Comparison of ENCODE assay signal across 17 cellular contexts in genomic region chr1:109216662-109217061, GRCh38. TPM values are rescaled to one million over a fixed set of nuclear protein-coding genes. Genes with fewer than 3 reads are reported as not detected.
DNase-seq lines count a peak whose midpoint lies in the region; ATAC-seq, FAIRE-seq and TF ChIP-seq lines count a peak whose summit lies in the region.
"Had no signal": no experiment of that assay in that cellular context is flagged by ENCODE, and none has a peak within 500 bp of the region (broad histone marks: within the 10 kb centered on the region; RNA-seq: fewer than 3 reads in every experiment).

No MANE protein-coding gene starts in this region.

- no peaks in the 10 kb centered on the region for H3K27me3 Mint-ChIP-seq in activated naive CD4-positive, alpha-beta T cell treated with anti-CD3 and anti-CD28 coated beads for 36 hours (ENCODE audit: low read depth)
- no peaks in the 10 kb centered on the region for H3K27me3 Mint-ChIP-seq in activated B cell treated with CpG ODN at 0.5 μM for 24 hours
- no peaks in the 10 kb centered on the region for H3K27me3 Mint-ChIP-seq in stimulated activated naive CD8-positive, alpha-beta T cell treated with anti-CD3 and anti-CD28 coated beads, Interleukin-15, amount 100 ng/mL, for 72 hours

- POLR2A ChIA-PET in activated B cell treated with CpG ODN at 0.5 μM for 24 hours (lab: Charles Lee): interaction anchor here (0.6 to 0.7 kb wide), 3 partner anchors 17 to 386 kb away, joined by 3 to 9 read pairs (median 3); no protein-coding TSS in a partner anchor

- CTCF ChIA-PET in activated naive CD4-positive, alpha-beta T cell treated with anti-CD3 and anti-CD28 coated beads for 36 hours (lab: Charles Lee): no interaction called here
- CTCF ChIA-PET in activated B cell treated with CpG ODN at 0.5 μM for 24 hours (lab: Charles Lee): no interaction called here

- no peak for TF ChIP-seq CTCF in activated B cell treated with CpG ODN at 0.5 μM for 24 hours (IDR thresholded peaks at IDR 0.05)
- no peak for TF ChIP-seq CTCF in fibroblast of villous mesenchyme (IDR thresholded peaks at IDR 0.05; ENCODE audit: insufficient read depth, low read depth, low read length)

- H3K36me3 Mint-ChIP-seq in activated naive CD4-positive, alpha-beta T cell treated with anti-CD3 and anti-CD28 coated beads for 36 hours (ENCODE audit: low read depth): peaks cover 59% of the 10 kb centered on the region
- H3K36me3 Mint-ChIP-seq in activated B cell treated with CpG ODN at 0.5 μM for 24 hours (ENCODE audit: low read depth): peaks cover 48% of the 10 kb centered on the region

- FAIRE-seq in GM12891 (lab: Jason Lieb, UNC): no peak
- FAIRE-seq: H54, RCC 7860, TTC549 had no signal

- peaks cover 2% of the 10 kb centered on the region for H3K9me3 Mint-ChIP-seq in activated naive CD4-positive, alpha-beta T cell treated with anti-CD3 and anti-CD28 coated beads for 36 hours
- no peaks in the 10 kb centered on the region for H3K9me3 Mint-ChIP-seq in activated B cell treated with CpG ODN at 0.5 μM for 24 hours
- peaks cover 0 to 4% of the 10 kb centered on the region in 2 donors for H3K9me3 Mint-ChIP-seq in stimulated activated naive CD8-positive, alpha-beta T cell treated with anti-CD3 and anti-CD28 coated beads, Interleukin-15, amount 100 ng/mL, for 72 hours

- peaks cover 37% of the 10 kb centered on the region for H3K4me1 Mint-ChIP-seq in activated naive CD4-positive, alpha-beta T cell treated with anti-CD3 and anti-CD28 coated beads for 36 hours (ENCODE audit: low read depth)
- H3K4me1 Mint-ChIP-seq in activated B cell treated with CpG ODN at 0.5 μM for 24 hours: peaks cover 46% of the 10 kb centered on the region
- H3K4me1 Mint-ChIP-seq in stimulated activated naive CD8-positive, alpha-beta T cell treated with anti-CD3 and anti-CD28 coated beads, Interleukin-15, amount 100 ng/mL, for 72 hours: peaks cover 49% of the 10 kb centered on the region

- intact Hi-C loops in activated naive CD4-positive, alpha-beta T cell treated with anti-CD3 and anti-CD28 coated beads for 36 hours (cut with micrococcal nuclease): no loop called here
- intact Hi-C loops in activated B cell treated with CpG ODN at 0.5 μM for 24 hours (cut with micrococcal nuclease): no loop called here

- no peak for ATAC-seq in activated B cell treated with CpG ODN at 0.5 μM for 24 hours (ENCODE audit: low read depth)
- ATAC-seq in stimulated activated naive CD8-positive, alpha-beta T cell treated with anti-CD3 and anti-CD28 coated beads, Interleukin-15, amount 100 ng/mL, for 72 hours: no peak
- ATAC-seq in GM21390 (IDR thresholded peaks at IDR 0.05; ENCODE audit: unreplicated experiment): no peak
- ATAC-seq: heart left ventricle had no signal

- H3K4me3 Mint-ChIP-seq in activated naive CD4-positive, alpha-beta T cell treated with anti-CD3 and anti-CD28 coated beads for 36 hours: peak overlapping the region; percentile 100
- H3K4me3 Mint-ChIP-seq in activated B cell treated with CpG ODN at 0.5 μM for 24 hours: peak overlapping the region; percentile 41
- H3K4me3 Mint-ChIP-seq in stimulated activated naive CD8-positive, alpha-beta T cell treated with anti-CD3 and anti-CD28 coated beads, Interleukin-15, amount 100 ng/mL, for 72 hours: peak overlapping the region; percentile 90 to 96

- TF ChIP-seq POLR2A in GM12891 (IDR thresholded peaks at IDR 0.05; ENCODE audit: low read depth, low read length): no peak

- peak overlapping the region; percentile 100 for H3K27ac Mint-ChIP-seq in activated naive CD4-positive, alpha-beta T cell treated with anti-CD3 and anti-CD28 coated beads for 36 hours
- H3K27ac Mint-ChIP-seq in activated B cell treated with CpG ODN at 0.5 μM for 24 hours: peak overlapping the region; percentile 69
- peak overlapping the region; percentile 99 to 100 for H3K27ac Mint-ChIP-seq in stimulated activated naive CD8-positive, alpha-beta T cell treated with anti-CD3 and anti-CD28 coated beads, Interleukin-15, amount 100 ng/mL, for 72 hours

- no peak overlapping the region for H3K4me3 ChIP-seq in fibroblast of villous mesenchyme (ENCODE audit: low read depth, low read length)
- H3K4me3 ChIP-seq: lung, suprapubic skin had no signal

- no peak for DNase-seq in activated naive CD4-positive, alpha-beta T cell treated with anti-CD3 and anti-CD28 coated beads for 36 hours
- no peak for DNase-seq in activated naive CD4-positive, alpha-beta T cell treated with anti-CD3 and anti-CD28 coated beads, Interleukin-2, amount 50 U/mL, for 16 hours
- DNase-seq in activated B cell treated with CpG ODN at 0.5 μM for 24 hours: no peak
- peak; percentile 31 for DNase-seq in fibroblast of villous mesenchyme (ENCODE audit: low read depth)
- DNase-seq in stimulated activated naive CD8-positive, alpha-beta T cell treated with anti-CD3 and anti-CD28 coated beads, Interleukin-15, amount 100 ng/mL, for 72 hours: no peak
- no peak for DNase-seq in GM12891 (ENCODE audit: insufficient read length, low spot score)
- DNase-seq in stimulated activated CD8-positive, alpha-beta memory T cell treated with anti-CD3 and anti-CD28 coated beads, Interleukin-4, amount 100 ng/mL, for 48 hours: no peak
- DNase-seq: activated gamma-delta T cell; heart left ventricle; NCI-H2081; stimulated activated CD4-positive, alpha-beta T cell treated with anti-CD3 and anti-CD28 coated beads, Interleukin-4, amount 100 ng/mL, for 1 hour had no signal

TF ChIP-seq in GM12891, 5 proteins besides CTCF, POLR2A, EP300 and RAD21:
- TF ChIP-seq PAX5 (IDR thresholded peaks at IDR 0.05; ENCODE audit: insufficient read depth, low read length, severe bottlenecking) (no peak), TAF1 (IDR thresholded peaks at IDR 0.05; ENCODE audit: low read depth, low read length) (no peak), SPI1 (IDR thresholded peaks at IDR 0.05; ENCODE audit: low read depth, low read length) (no peak), POLR2AphosphoS5 (IDR thresholded peaks at IDR 0.05; ENCODE audit: low read depth, low read length) (no peak), POU2F2 (IDR thresholded peaks at IDR 0.05; ENCODE audit: low read depth, low read length) (no peak)
TF ChIP-seq in GM12891: peak in this region for 0.

RNA-seq across cellular contexts. Expression of gene SARS1, which starts 2.9 kb away (rescaled TPM):
- total RNA-seq in activated naive CD4-positive, alpha-beta T cell treated with anti-CD3 and anti-CD28 coated beads for 36 hours: 100 to 1,000 TPM; 363 TPM
- total RNA-seq in activated B cell treated with CpG ODN at 0.5 μM for 24 hours (182 and 188 TPM in 2 replicates), fibroblast of villous mesenchyme (235 and 310 TPM in 2 replicates)
- polyA plus RNA-seq in GM12891 (2012; ENCODE audit: low read depth, missing spikeins): 100 TPM

RNA-seq across cellular contexts. Expression of gene CELSR2, which starts 32.7 kb away (rescaled TPM):
- 1 to 10 TPM; 1.1 to 1.2 TPM for total RNA-seq in activated naive CD4-positive, alpha-beta T cell treated with anti-CD3 and anti-CD28 coated beads for 36 hours
- total RNA-seq in activated B cell treated with CpG ODN at 0.5 μM for 24 hours: 0.81 and 1.1 TPM in 2 replicates
- total RNA-seq in fibroblast of villous mesenchyme: 1.3 TPM in 2 replicates
- polyA plus RNA-seq in GM12891 (2012; ENCODE audit: low read depth, missing spikeins): 0.17 TPM

Comparison
In these comparisons a context has a peak if more than half of its experiments do, and no peak if none do; other contexts are left out.
1. H3K4me3 Mint-ChIP-seq: peak in every context shown above with its lines; median percentile 100 in activated naive CD4-positive, alpha-beta T cell treated with anti-CD3 and anti-CD28 coated beads for 36 hours; 93 in stimulated activated naive CD8-positive, alpha-beta T cell treated with anti-CD3 and anti-CD28 coated beads, Interleukin-15, amount 100 ng/mL, for 72 hours; 41 in activated B cell treated with CpG ODN at 0.5 μM for 24 hours.